28 cellular contexts compared by ENCODE assay signal in the genomic region with DNA sequence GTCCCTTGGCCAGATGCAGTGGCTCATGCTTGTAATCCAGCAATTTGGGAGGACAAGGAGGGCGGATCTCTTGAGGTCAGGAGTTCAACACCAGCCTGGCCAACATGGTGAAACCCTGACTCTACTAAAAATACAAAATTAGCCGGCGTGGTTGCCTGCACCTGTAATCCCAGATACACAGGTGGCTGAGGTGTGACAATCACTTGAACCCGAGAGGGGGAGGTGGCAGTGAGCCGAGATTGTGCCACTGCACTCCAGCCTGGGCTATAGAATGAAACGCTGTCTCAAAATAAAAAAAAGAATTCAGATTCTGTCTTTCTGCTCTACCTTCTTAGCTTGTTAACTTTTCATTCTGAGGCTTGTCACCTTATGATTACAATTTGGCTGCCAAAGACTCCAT.
"Had no signal": no experiment of that assay in that cellular context is flagged by ENCODE, and none has a peak within 500 bp of the region (broad histone marks: within the 10 kb centered on the region; RNA-seq: fewer than 3 reads in every experiment).

No MANE protein-coding gene starts in this region.

- H3K4me3 ChIP-seq: adrenal gland, body of pancreas, esophagus squamous epithelium, gastroesophageal sphincter, heart right ventricle had no signal

- H3K9me3 ChIP-seq: adrenal gland, body of pancreas, esophagus squamous epithelium, gastroesophageal sphincter, heart right ventricle had no signal

- H3K36me3 ChIP-seq: adrenal gland, esophagus squamous epithelium, gastroesophageal sphincter, heart right ventricle, WERI-Rb-1 had no signal

- DNase-seq: activated B cell treated with CpG ODN at 0.5 μM for 24 hours; activated CD4-positive, alpha-beta T cell treated with anti-CD3 and anti-CD28 coated beads for 48 hours; activated CD4-positive, alpha-beta T cell treated with anti-CD3 and anti-CD28 coated beads, Interleukin-2, amount 50 U/mL, for 1 hour; activated CD4-positive, alpha-beta T cell treated with anti-CD3 and anti-CD28 coated beads, Interleukin-2, amount 50 U/mL, for 48 hours; activated CD8-positive, alpha-beta memory T cell treated with anti-CD3 and anti-CD28 coated beads for 24 hours; activated CD8-positive, alpha-beta T cell treated with anti-CD3 and anti-CD28 coated beads for 36 hours; activated effector memory CD4-positive, alpha-beta T cell treated with Interleukin-2 at 50 U/mL for 16 hours; activated gamma-delta T cell treated with Interleukin-2 at 50 U/mL for 16 hours; activated naive CD4-positive, alpha-beta T cell treated with Interleukin-2 at 50 U/mL for 16 hours; activated naive CD8-positive, alpha-beta T cell treated with anti-CD3 and anti-CD28 coated beads for 36 hours; activated naive CD8-positive, alpha-beta T cell treated with anti-CD3 and anti-CD28 coated beads, Interleukin-2, amount 50 U/mL, for 24 hours; activated T-cell treated with anti-CD3 and anti-CD28 coated beads, Interleukin-2, amount 50 U/mL, for 4 hours; adrenal gland; amygdala; aorta; body of pancreas; caudate nucleus; cortex of kidney; dermis blood vessel endothelial cell; effector CD8-positive, alpha-beta T cell; esophagus squamous epithelium; foreskin melanocyte; heart right ventricle; T-helper 9 cell; WERI-Rb-1 had no signal

- H3K4me1 ChIP-seq: body of pancreas had no signal

- ATAC-seq: activated CD4-positive, CD25-positive, alpha-beta regulatory T cell treated with anti-CD3 and anti-CD28 coated beads, Interleukin-2, amount 50 U/mL, for 24 hours; activated CD8-positive, alpha-beta T cell treated with anti-CD3 and anti-CD28 coated beads for 36 hours; activated naive CD8-positive, alpha-beta T cell treated with anti-CD3 and anti-CD28 coated beads, Interleukin-2, amount 50 U/mL, for 24 hours; activated T-cell treated with anti-CD3 and anti-CD28 coated beads, Interleukin-2, amount 50 U/mL, for 4 hours; activated T-helper 17 cell treated with anti-CD3 and anti-CD28 coated beads, Interleukin-2, amount 50 U/mL, for 72 hours; body of pancreas; gastroesophageal sphincter; heart right ventricle had no signal

- H3K27ac ChIP-seq: adrenal gland, body of pancreas, esophagus squamous epithelium, gastroesophageal sphincter, heart right ventricle, WERI-Rb-1 had no signal

- H3K27me3 ChIP-seq: adrenal gland, body of pancreas, esophagus squamous epithelium, gastroesophageal sphincter, heart right ventricle had no signal
